ENCODE assay signal across 22 cellular contexts in the genomic region with DNA sequence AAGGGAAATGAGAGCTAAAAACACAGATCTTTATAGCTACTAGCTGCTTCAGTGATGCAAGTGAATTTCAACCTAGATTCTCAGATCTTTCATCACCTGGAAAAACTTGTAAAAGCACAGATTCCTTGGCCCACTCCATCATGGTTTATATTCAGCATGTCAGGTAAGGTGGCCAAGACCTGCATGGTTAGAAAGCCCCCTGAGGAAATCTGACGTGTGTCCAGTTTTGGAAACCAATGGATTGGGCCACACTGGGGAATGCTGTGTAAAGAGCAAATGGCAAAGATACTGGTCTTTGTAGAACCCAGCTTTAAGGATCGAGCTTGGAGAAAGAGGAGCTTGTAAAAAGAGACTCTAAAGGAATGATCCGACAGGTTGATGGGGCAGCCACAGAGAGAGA.
"Had no signal": no experiment of that assay in that cellular context is flagged by ENCODE, and none has a peak within 500 bp of the region (broad histone marks: within the 10 kb centered on the region; RNA-seq: fewer than 3 reads in every experiment).

No MANE protein-coding gene starts in this region.

- H3K27ac Mint-ChIP-seq: mesothelial cell of epicardium had no signal

- DNase-seq: dermis blood vessel endothelial cell; dorsolateral prefrontal cortex; effector CD4-positive, alpha-beta T cell; effector memory CD4-positive, alpha-beta T cell; foreskin keratinocyte; head of caudate nucleus; heart right ventricle; hippocampal formation; left cardiac atrium; left lung; left ventricle myocardium superior; lower lobe of right lung; mesenchymal stem cell had no signal

- H3K27me3 ChIP-seq: esophagus muscularis mucosa, foreskin keratinocyte, gastroesophageal sphincter, heart right ventricle, left lung had no signal

- H3K36me3 ChIP-seq: esophagus muscularis mucosa, gastroesophageal sphincter, heart right ventricle, left lung, lower lobe of right lung had no signal

- H3K4me3 ChIP-seq: coronary artery, dorsolateral prefrontal cortex, esophagus muscularis mucosa, gastroesophageal sphincter, heart right ventricle, left lung, lower lobe of right lung had no signal

- H3K4me1 ChIP-seq: foreskin keratinocyte, gastroesophageal sphincter, left lung, lower lobe of right lung had no signal

- H3K9me3 ChIP-seq: esophagus muscularis mucosa, gastroesophageal sphincter, heart right ventricle, left lung, lower lobe of right lung had no signal

- ATAC-seq: foreskin keratinocyte, gastroesophageal sphincter, heart right ventricle, left cardiac atrium, left lung, left ventricle myocardium superior, lower lobe of right lung had no signal

- H3K36me3 Mint-ChIP-seq: mesothelial cell of epicardium had no signal

- H3K27ac ChIP-seq: coronary artery, dorsolateral prefrontal cortex, esophagus muscularis mucosa, foreskin keratinocyte, gastroesophageal sphincter, heart right ventricle, left lung, lower lobe of right lung had no signal

- FAIRE-seq: colon, endothelial cell of umbilical vein, frontal cortex, islet of Langerhans, keratinocyte had no signal

- H3K4me3 Mint-ChIP-seq: mesothelial cell of epicardium had no signal
